Comparison of ENCODE assay signal across 8 cellular contexts in the genomic region with DNA sequence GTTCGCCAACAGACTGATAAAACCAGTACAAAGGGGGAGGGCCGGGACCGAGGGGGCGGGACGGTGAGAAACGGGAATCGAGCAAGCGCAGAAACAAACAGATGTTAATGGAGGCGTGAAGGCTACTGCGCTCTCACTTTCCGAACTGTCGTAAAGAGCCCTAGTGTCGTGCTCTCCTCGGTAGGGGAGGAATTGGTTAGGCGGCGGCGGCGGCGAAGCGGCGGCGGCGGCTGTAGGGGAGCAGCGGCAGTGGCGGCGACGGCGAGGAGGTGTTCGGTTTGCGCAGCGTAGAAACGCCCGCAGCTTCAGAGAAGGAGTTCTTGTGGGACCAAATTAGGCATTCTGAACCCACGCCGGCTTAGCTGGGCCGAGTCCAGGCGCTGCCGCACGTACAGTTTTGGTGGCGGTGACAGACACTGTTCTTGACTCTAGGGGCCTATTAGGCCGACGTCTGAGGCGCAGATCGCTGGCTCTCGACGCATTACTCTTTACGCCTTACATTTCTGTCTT. TPM values are rescaled to one million over a fixed set of nuclear protein-coding genes. Genes with fewer than 3 reads are reported as not detected.
DNase-seq lines count a peak whose midpoint lies in the region; ATAC-seq and TF ChIP-seq lines count a peak whose summit lies in the region.

A gene (plus strand): TSS at position 163 of the 510 bp plus-strand sequence. CDS start 43,160 bp downstream, outside the sequence.

- peak within 1 kb of the TSS; percentile 90 for H3K9ac ChIP-seq in muscle layer of colon (ENCODE audit: low read length)

- H3K9me3 Mint-ChIP-seq in activated T-cell treated with anti-CD3 and anti-CD28 coated beads, Interleukin-2, amount 50 U/mL, for 4 hours, result no peaks in the 10 kb centered on the region

- no peaks in the 10 kb centered on the region for H3K27me3 Mint-ChIP-seq in activated T-cell treated with anti-CD3 and anti-CD28 coated beads, Interleukin-2, amount 50 U/mL, for 4 hours (ENCODE audit: low read depth)

- in situ Hi-C loops in Panc1 (cut with HindIII; ENCODE audit: low pct_unique_long_range_greater_than_20kb, low sequenced_read_pairs), result no loop called here

- no TSS peak for BruUV-seq in Panc1 (replicated peaks; lab: Mats Ljungman, UMichigan)

- H3K27ac ChIP-seq in Panc1 (ENCODE audit: low read length) (peak within 1 kb of the TSS; percentile 91), muscle layer of colon (ENCODE audit: low read depth, low read length) (peak within 1 kb of the TSS; percentile 94)

- ATAC-seq in GM21619 (IDR thresholded peaks at IDR 0.05; ENCODE audit: unreplicated experiment) (peak; percentile 73), Panc1 (peak; percentile 96), esophagus mucosa (peak; percentile 99)
- peak; percentile 85 to 89 for ATAC-seq in activated T-cell treated with anti-CD3 and anti-CD28 coated beads, Interleukin-2, amount 50 U/mL, for 4 hours

- H3K9me3 ChIP-seq in Panc1 (ENCODE audit: control insufficient read depth, insufficient read depth, low read depth, low read length), result no peaks in the 10 kb centered on the region
- no peaks in the 10 kb centered on the region for H3K9me3 ChIP-seq in muscle layer of colon (ENCODE audit: low read length)

- TF ChIP-seq CTCF in Panc1 (IDR thresholded peaks at IDR 0.05), result no peak

- peak within 1 kb of the TSS; percentile 99 for H3K4me3 Mint-ChIP-seq in activated T-cell treated with anti-CD3 and anti-CD28 coated beads, Interleukin-2, amount 50 U/mL, for 4 hours

- CTCF ChIA-PET in Panc1 (lab: Charles Lee), result interaction anchor here (0.6 kb wide), 1 partner anchor 128 kb away, joined by 4 read pairs; no protein-coding TSS in a partner anchor

- H3K4me1 Mint-ChIP-seq in activated T-cell treated with anti-CD3 and anti-CD28 coated beads, Interleukin-2, amount 50 U/mL, for 4 hours (ENCODE audit: low read depth), result peaks cover 44% of the 10 kb centered on the region

- DNase-seq in DMS153 (lab: John Stamatoyannopoulos, UW), result peak; percentile 64
- DNase-seq in KG1 (lab: John Stamatoyannopoulos, UW), result peak; percentile 88
- peak; percentile 87 for DNase-seq in Panc1 (ENCODE audit: low read depth, low spot score)
- DNase-seq in activated T-cell treated with anti-CD3 and anti-CD28 coated beads, Interleukin-2, amount 50 U/mL, for 4 hours, result peak; percentile 84
- peak; percentile 85 for DNase-seq in stimulated activated CD8-positive, alpha-beta memory T cell treated with anti-CD3 and anti-CD28 coated beads, Interleukin-7, amount 100 ng/mL, for 24 hours (ENCODE audit: low read depth)

- no peaks in the 10 kb centered on the region for H3K27me3 ChIP-seq in Panc1 (ENCODE audit: control insufficient read depth, insufficient read depth, low read length)
- no peaks in the 10 kb centered on the region for H3K27me3 ChIP-seq in muscle layer of colon (ENCODE audit: control insufficient read depth in 1 of 2, insufficient read depth in 2 of 2, low read length in 2 of 2)

- H3K36me3 ChIP-seq in Panc1 (ENCODE audit: control insufficient read depth, insufficient read depth, low read length) (no peaks in the 10 kb centered on the region; the same call in 1 of the 2 replicates), muscle layer of colon (ENCODE audit: insufficient read depth, low read length) (no peaks in the 10 kb centered on the region)

- intact Hi-C loops in Panc1 (cut with micrococcal nuclease; ENCODE audit: unreplicated experiment), result loop anchor here (10.0 kb wide), 2 partner anchors 117 to 507 kb away; a partner anchor contains a TSS

- POLR2A ChIA-PET in Panc1 (lab: Charles Lee), result no interaction called here

- peaks cover 15% of the 10 kb centered on the region for H3K36me3 Mint-ChIP-seq in activated T-cell treated with anti-CD3 and anti-CD28 coated beads, Interleukin-2, amount 50 U/mL, for 4 hours (ENCODE audit: insufficient read depth)

- H3K4me3 ChIP-seq in Panc1 (ENCODE audit: low read depth in 2 of 2, low read length in 2 of 2) (peak within 1 kb of the TSS; percentile 69 to 96), muscle layer of colon (ENCODE audit: low read depth in 1 of 2, low read length in 2 of 2) (peak within 1 kb of the TSS; percentile 66 to 99)

- H3K4me1 ChIP-seq in Panc1 (ENCODE audit: control insufficient read depth, insufficient read depth, low read length) (peaks cover 10% of the 10 kb centered on the region), muscle layer of colon (ENCODE audit: insufficient read depth, low read length) (peaks cover 14% of the 10 kb centered on the region)

RNA-seq across cellular contexts. Expression of the gene that starts here (rescaled TPM):
- total RNA-seq in Panc1 (2021; ENCODE audit: unreplicated experiment) (37.2 TPM), esophagus mucosa (21.0 TPM)
- polyA plus RNA-seq in Panc1 (2012; ENCODE audit: insufficient read length), result 25.8 TPM
- 10 to 100 TPM; 22.6 to 25.0 (median 25.0) TPM for total RNA-seq in activated T-cell treated with anti-CD3 and anti-CD28 coated beads, Interleukin-2, amount 50 U/mL, for 4 hours

Comparison
In these comparisons a context has a peak if more than half of its experiments do, and no peak if none do; other contexts are left out.
1. Peak in every context shown above with its lines: DNase-seq, ATAC-seq, H3K4me3 ChIP-seq and H3K27ac ChIP-seq.